ENCODE assay signal across 8 cellular contexts in the genomic region with DNA sequence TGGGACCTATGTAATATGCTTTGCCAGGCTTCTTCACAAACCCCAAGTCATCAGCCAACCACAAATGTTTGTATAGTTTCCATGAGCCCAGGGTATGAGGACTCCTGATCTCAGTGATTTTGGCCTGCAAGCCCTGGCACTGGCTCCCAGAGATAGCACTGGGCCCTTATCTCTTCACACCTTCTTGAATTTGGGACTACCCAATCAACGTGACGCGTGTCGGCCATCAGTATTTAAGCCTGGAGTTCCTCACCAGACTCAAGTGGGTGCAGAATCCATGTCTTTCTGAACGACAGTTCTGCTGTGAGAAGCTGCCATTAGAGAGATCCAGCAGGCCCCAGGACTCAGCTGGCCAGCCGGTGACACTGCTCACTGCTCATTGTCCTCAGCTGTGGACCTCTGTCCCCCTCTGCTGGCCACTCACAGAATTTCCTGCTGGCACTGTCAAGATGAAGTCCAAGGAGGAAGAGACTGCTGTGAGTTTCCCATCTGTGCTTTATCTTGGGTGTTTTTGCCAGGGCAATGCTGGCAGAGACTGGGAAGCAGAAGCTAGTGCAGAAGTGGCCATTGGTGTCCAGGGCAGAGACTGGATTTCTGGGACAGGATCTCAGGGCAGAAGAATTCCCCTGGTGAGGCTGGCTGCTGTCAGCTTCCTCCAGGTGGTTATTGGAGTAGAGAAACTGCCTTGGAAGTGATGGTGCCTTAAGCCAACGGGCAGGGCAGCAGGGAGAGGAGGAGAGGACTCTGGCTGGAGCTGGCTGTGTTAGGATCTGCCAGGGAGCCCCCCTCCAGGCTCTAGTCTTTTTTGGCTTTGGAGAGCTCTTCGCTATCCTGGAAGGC. TPM values are rescaled to one million over a fixed set of nuclear protein-coding genes. Genes with fewer than 3 reads are reported as not detected.
A peak's percentile ranks its signal among the peaks of the same experiment; 100 is the strongest.
DNase-seq lines count a peak whose midpoint lies in the region; ATAC-seq and TF ChIP-seq lines count a peak whose summit lies in the region.

No MANE protein-coding gene starts in this region.

- ATAC-seq in GM21619 (IDR thresholded peaks at IDR 0.05; ENCODE audit: unreplicated experiment) (peak; percentile 64), aorta (ENCODE audit: low FRiP score) (peak; percentile 93)

- intact Hi-C loops in left ventricle myocardium inferior (cut with micrococcal nuclease), result loop anchor here (10.0 kb wide), 1 partner anchor 111 kb away; no protein-coding TSS in a partner anchor
- intact Hi-C loops in aorta (cut with DNase I), result loop anchor here (1.0 to 10.0 kb wide), 5 partner anchors 28 to 271 kb away; partner anchors contain the start of genes DSTYK (in 1 of the 2) and RBBP5 (in 1 of the 2)

- peaks cover 54% of the 10 kb centered on the region for H3K4me1 ChIP-seq in left ventricle myocardium inferior
- H3K4me1 ChIP-seq in rectal smooth muscle tissue (ENCODE audit: control insufficient read depth, insufficient read depth, low read length), result peaks cover 7% of the 10 kb centered on the region
- no peaks in the 10 kb centered on the region for H3K4me1 ChIP-seq in aorta (ENCODE audit: control insufficient read depth in 1 of 2, insufficient read depth in 2 of 2, low read length in 2 of 2)

- H3K27me3 ChIP-seq in left ventricle myocardium inferior (ENCODE audit: low read depth) (no peaks in the 10 kb centered on the region), rectal smooth muscle tissue (ENCODE audit: control insufficient read depth, insufficient read depth, low read length) (no peaks in the 10 kb centered on the region), aorta (ENCODE audit: control insufficient read depth in 1 of 2, insufficient read depth in 2 of 2, low read length in 1 of 2) (no peaks in the 10 kb centered on the region)

- DNase-seq in AG09319 (ENCODE audit: extremely low read depth, low read depth) (peak; percentile 56), NCI-H146 treated with DMSO at 0.1 percent for 48 hours (lab: John Stamatoyannopoulos, UW; ENCODE audit: unreplicated experiment) (peak; percentile 61), T-helper 1 cell (peak; percentile 50 to 78 (median 71)), amniotic stem cell (lab: John Stamatoyannopoulos, UW) (peak; percentile 35), left ventricle myocardium inferior (peak; percentile 90), aorta (peak; percentile 94 to 95)

- H3K27ac ChIP-seq in left ventricle myocardium inferior (replicated peaks) (peak overlapping the region; percentile 13), rectal smooth muscle tissue (ENCODE audit: low read depth, low read length) (peak overlapping the region; percentile 1), aorta (ENCODE audit: low read depth in 1 of 2, low read length in 2 of 2) (peak overlapping the region in 1 of 2 donors; percentile 4)

- no peaks in the 10 kb centered on the region for H3K36me3 ChIP-seq in left ventricle myocardium inferior
- H3K36me3 ChIP-seq in rectal smooth muscle tissue (ENCODE audit: control insufficient read depth, insufficient read depth, low read length), result no peaks in the 10 kb centered on the region
- no peaks in the 10 kb centered on the region for H3K36me3 ChIP-seq in aorta (ENCODE audit: control insufficient read depth in 1 of 2, insufficient read depth in 2 of 2, low read length in 1 of 2)

- TF ChIP-seq CTCF in AG09319 (IDR thresholded peaks at IDR 0.05; ENCODE audit: low read depth, low read length), result peak; percentile 95
- TF ChIP-seq CTCF in left ventricle myocardium inferior (IDR thresholded peaks at IDR 0.05; ENCODE audit: borderline replicate concordance), result peak; percentile 97

- WGBS in aorta, 2 donors, result 19 to 21% methylated on average over 8 of the region's 8 CpGs

- no peak overlapping the region for H3K9ac ChIP-seq in rectal smooth muscle tissue (ENCODE audit: low read length)

- no peak overlapping the region for H3K4me3 ChIP-seq in left ventricle myocardium inferior
- H3K4me3 ChIP-seq in rectal smooth muscle tissue (ENCODE audit: low read length), result no peak overlapping the region
- H3K4me3 ChIP-seq in aorta (ENCODE audit: low read length in 2 of 2), result no peak overlapping the region

- H3K9me3 ChIP-seq in left ventricle myocardium inferior (replicated peaks), result no peaks in the 10 kb centered on the region
- H3K9me3 ChIP-seq in aorta (ENCODE audit: control insufficient read depth, low read length), result no peaks in the 10 kb centered on the region

RNA-seq across cellular contexts. Expression of gene TMCC2, which starts 28.4 kb away (rescaled TPM):
- total RNA-seq in left ventricle myocardium inferior (2.5 TPM), aorta (1 to 10 TPM; 6.2 to 8.2 TPM)
- 1 to 10 TPM in 1 of 2 donors, under 1 TPM in 1; 0.69 to 1.0 TPM for polyA plus RNA-seq in aorta

RNA-seq across cellular contexts. Expression of gene DSTYK, which starts 44.7 kb away (rescaled TPM):
- 6.3 TPM for total RNA-seq in left ventricle myocardium inferior
- 10 to 100 TPM; 14.3 to 17.6 TPM for total RNA-seq in aorta
- polyA plus RNA-seq in aorta, result 1 to 10 TPM; 4.3 to 5.3 TPM

Comparison
In these comparisons a context has a peak if more than half of its experiments do, and no peak if none do; other contexts are left out.
1. DNase-seq: peak in every context shown above with its lines; median percentile 94 in aorta; 90 in left ventricle myocardium inferior; 71 in T-helper 1 cell; 61 in NCI-H146 treated with DMSO at 0.1 percent for 48 hours; 56 in AG09319; 35 in amniotic stem cell.